8 cellular contexts compared by ENCODE assay signal in genomic region chrX:36867143-36867542, GRCh38.
DNase-seq lines count a peak whose midpoint lies in the region; ATAC-seq, FAIRE-seq and TF ChIP-seq lines count a peak whose summit lies in the region.

No MANE protein-coding gene starts in this region.

- TF ChIP-seq POLR2A in heart left ventricle (IDR thresholded peaks at IDR 0.05): no peak

- WGBS in heart left ventricle, 4 donors: 8 to 17% (median 14%) methylated on average over 3 of the region's 3 CpGs

- H2AFZ ChIP-seq in keratinocyte (ENCODE audit: control insufficient read depth, low read length): no peak overlapping the region

- H3K36me3 ChIP-seq in heart left ventricle: no peaks in the 10 kb centered on the region
- no peaks in the 10 kb centered on the region for H3K36me3 ChIP-seq in keratinocyte (ENCODE audit: control insufficient read depth in 2 of 2, extremely low read depth in 1 of 2, insufficient read depth in 2 of 2, low read length in 2 of 2)

- no peak overlapping the region for H3K4me3 ChIP-seq in heart left ventricle
- no peak overlapping the region for H3K4me3 ChIP-seq in keratinocyte (ENCODE audit: control insufficient read depth in 2 of 3, extremely low read depth in 1 of 3, insufficient read depth in 2 of 3, low read depth in 1 of 3, low read length in 3 of 3)

- intact Hi-C loops in heart left ventricle (cut with DNase I): loop anchor here in 3 of 10 donors (5.0 to 10.0 kb wide), 2 partner anchors 972 to 975 kb away; no protein-coding TSS in a partner anchor
- intact Hi-C loops in left cardiac atrium (cut with DNase I): loop anchor here in 1 of 2 donors (5.0 kb wide), 1 partner anchor 975 kb away; no protein-coding TSS in a partner anchor

- TF ChIP-seq EP300 in Ishikawa (IDR thresholded peaks at IDR 0.05; ENCODE audit: borderline replicate concordance): no peak

- H3K9ac ChIP-seq in keratinocyte (ENCODE audit: control insufficient read depth, extremely low read depth, insufficient read depth, low read length): no peak overlapping the region

- no peak overlapping the region for H3K4me2 ChIP-seq in keratinocyte (ENCODE audit: control insufficient read depth, extremely low read depth, insufficient read depth, low read depth, low read length)

- peaks cover 0 to 12% (median 0%) of the 10 kb centered on the region in 9 donors for H3K27me3 ChIP-seq in heart left ventricle
- H3K27me3 ChIP-seq in keratinocyte (ENCODE audit: control insufficient read depth, extremely low read depth, insufficient read depth, low read length): no peaks in the 10 kb centered on the region

- no peaks in the 10 kb centered on the region for H3K9me1 ChIP-seq in keratinocyte (ENCODE audit: control insufficient read depth, extremely low read depth, insufficient read depth, low read length)

- ATAC-seq in heart left ventricle (peak in 1 of 4 donors; percentile 33), left cardiac atrium (no peak), HG02938 (IDR thresholded peaks at IDR 0.05; ENCODE audit: unreplicated experiment) (no peak)

- H4K20me1 ChIP-seq in keratinocyte (ENCODE audit: control insufficient read depth, extremely low read depth, insufficient read depth, low read length): no peaks in the 10 kb centered on the region

- peak; percentile 40 for FAIRE-seq in TTC549 (lab: Jason Lieb, UNC)
- no peak for FAIRE-seq in keratinocyte (lab: Jason Lieb, UNC)

- H3K4me1 ChIP-seq in heart left ventricle (no peaks in the 10 kb centered on the region), keratinocyte (ENCODE audit: control insufficient read depth, extremely low read depth, insufficient read depth, low read length) (no peaks in the 10 kb centered on the region)

- no peak overlapping the region for H3K27ac ChIP-seq in heart left ventricle
- no peak overlapping the region for H3K27ac ChIP-seq in keratinocyte (ENCODE audit: control insufficient read depth, insufficient read depth, low read length)

- DNase-seq in heart left ventricle (no peak), left cardiac atrium (no peak), keratinocyte (ENCODE audit: low read depth, low spot score) (peak; percentile 1), putamen (ENCODE audit: low spot score) (no peak), DMS79 treated with DMSO at 0.1 percent for 48 hours (lab: John Stamatoyannopoulos, UW) (no peak)

- peak; percentile 50 for TF ChIP-seq RAD21 in Ishikawa (IDR thresholded peaks at IDR 0.05; ENCODE audit: low read depth)

- H3K9me3 ChIP-seq in heart left ventricle (peaks cover 0 to 1% (median 0%) of the 10 kb centered on the region in 12 donors), keratinocyte (ENCODE audit: control insufficient read depth, low read depth, low read length) (no peaks in the 10 kb centered on the region)

- dilution Hi-C loops in keratinocyte (cut with MboI; ENCODE audit: extremely low pct_ligation_motif_present, low sequenced_read_pairs): no loop called here

- no peaks in the 10 kb centered on the region for H3K79me2 ChIP-seq in keratinocyte (ENCODE audit: control insufficient read depth, insufficient read depth, low read length)

- TF ChIP-seq CTCF in heart left ventricle (IDR thresholded peaks at IDR 0.05): peak; percentile 30 to 66 (median 52)
- peak in 2 of 3 experiments; percentile 38 to 44 for TF ChIP-seq CTCF in keratinocyte (optimal IDR thresholded peaks at IDR 0.05 in 1 of 3, IDR thresholded peaks at IDR 0.05 in 1 of 3, conservative IDR thresholded peaks at IDR 0.05 in 1 of 3; ENCODE audit: extremely low read depth in 1 of 3, insufficient read depth in 2 of 3, low read length in 3 of 3)

TF ChIP-seq in Ishikawa, 13 proteins besides CTCF, POLR2A, EP300 and RAD21:
- TF ChIP-seq YY1 (IDR thresholded peaks at IDR 0.05; ENCODE audit: low read depth): no peak
- no peak for TF ChIP-seq REST (IDR thresholded peaks at IDR 0.05; ENCODE audit: low read depth)
- TF ChIP-seq TAF1 (IDR thresholded peaks at IDR 0.05; ENCODE audit: low read depth): no peak
- no peak for TF ChIP-seq CREB1 (IDR thresholded peaks at IDR 0.05; ENCODE audit: low read depth)
- no peak for TF ChIP-seq ZBTB7A (IDR thresholded peaks at IDR 0.05; ENCODE audit: low read depth)
- no peak for TF ChIP-seq EGR1 (IDR thresholded peaks at IDR 0.05)
- TF ChIP-seq TEAD4 (IDR thresholded peaks at IDR 0.05): no peak
- TF ChIP-seq NFIC (IDR thresholded peaks at IDR 0.05): no peak
- TF ChIP-seq TCF12 (IDR thresholded peaks at IDR 0.05; ENCODE audit: low read depth): no peak
- no peak for TF ChIP-seq MAX (IDR thresholded peaks at IDR 0.05)
- TF ChIP-seq CEBPB (IDR thresholded peaks at IDR 0.05): no peak
- no peak for TF ChIP-seq FOXM1 (IDR thresholded peaks at IDR 0.05; ENCODE audit: borderline replicate concordance, low read depth)
- no peak for TF ChIP-seq USF1 (IDR thresholded peaks at IDR 0.05)
TF ChIP-seq in Ishikawa: peak in this region for 0.
